In the genomic region with DNA sequence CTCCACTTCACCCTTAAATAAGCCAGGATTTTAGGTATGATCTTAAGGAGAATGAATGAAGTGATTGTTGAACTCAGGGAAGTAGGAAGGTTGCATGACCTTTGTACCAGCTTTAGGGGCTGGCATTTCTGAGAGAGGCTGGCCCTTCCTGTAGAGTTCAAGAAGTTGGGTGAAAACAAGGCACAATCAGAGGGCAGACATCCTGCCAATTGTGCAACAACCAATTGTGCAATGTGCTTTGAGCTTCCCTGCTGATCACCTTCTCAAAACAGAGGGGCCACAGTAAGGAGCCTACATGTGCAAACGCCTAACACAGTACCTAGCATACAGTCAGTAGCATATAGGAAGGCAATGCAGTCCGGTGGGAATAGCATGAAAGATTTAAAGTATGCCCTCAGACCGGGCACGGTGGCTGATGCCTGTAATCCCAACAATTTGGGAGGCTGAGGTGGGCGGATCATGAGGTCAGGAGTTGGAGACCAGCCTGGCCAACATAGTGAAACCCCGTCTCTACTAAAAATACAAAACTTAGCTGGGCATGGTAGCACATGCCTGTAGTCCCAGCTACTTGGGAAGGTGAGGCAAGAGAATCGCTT, we compare ENCODE assay signal across 1 cellular context.
A peak's percentile ranks its signal among the peaks of the same experiment; 100 is the strongest.
TF ChIP-seq lines count a peak whose summit lies in the region.

No MANE protein-coding gene starts in this region.

TF ChIP-seq in HepG2, 621 proteins besides CTCF, POLR2A, EP300 and RAD21 (continued from another document and continues in another):
- 0 out of 2 replicates have a peak, but pooled peaks have one; percentile 49 for TF ChIP-seq ZHX2 (IDR thresholded peaks at IDR 0.05; ENCODE audit: low read depth)
- no peak for TF ChIP-seq ZHX2 (CRISPR knock-in tag; IDR thresholded peaks at IDR 0.05; ENCODE audit: borderline replicate concordance)
- peak; percentile 86; the same call in 1 of the 2 replicates for TF ChIP-seq HMGXB3 (CRISPR knock-in tag; IDR thresholded peaks at IDR 0.05; ENCODE audit: borderline replicate concordance)
- TF ChIP-seq HOXA5 (CRISPR knock-in tag; IDR thresholded peaks at IDR 0.05): peak; percentile 80; the same call in 1 of the 2 replicates
- TF ChIP-seq ZNF441 (CRISPR knock-in tag; IDR thresholded peaks at IDR 0.05; ENCODE audit: borderline replicate concordance): peak; percentile 72; the same call in 1 of the 2 replicates
- peak; percentile 97 for TF ChIP-seq ZNF792 (CRISPR knock-in tag; IDR thresholded peaks at IDR 0.05)
- no peak for TF ChIP-seq CREB1 (IDR thresholded peaks at IDR 0.05)
- TF ChIP-seq CREB1 (CRISPR knock-in tag; IDR thresholded peaks at IDR 0.05): peak; percentile 69
- peak; percentile 37; the same call in 1 of the 2 replicates for TF ChIP-seq ZFP91 (CRISPR knock-in tag; IDR thresholded peaks at IDR 0.05; ENCODE audit: borderline replicate concordance)
- peak; percentile 71; the same call in 1 of the 2 replicates for TF ChIP-seq ZNF205 (CRISPR knock-in tag; IDR thresholded peaks at IDR 0.05)
- TF ChIP-seq MAF1 (CRISPR knock-in tag; IDR thresholded peaks at IDR 0.05; ENCODE audit: borderline replicate concordance): no peak
- TF ChIP-seq, protein P1, sequence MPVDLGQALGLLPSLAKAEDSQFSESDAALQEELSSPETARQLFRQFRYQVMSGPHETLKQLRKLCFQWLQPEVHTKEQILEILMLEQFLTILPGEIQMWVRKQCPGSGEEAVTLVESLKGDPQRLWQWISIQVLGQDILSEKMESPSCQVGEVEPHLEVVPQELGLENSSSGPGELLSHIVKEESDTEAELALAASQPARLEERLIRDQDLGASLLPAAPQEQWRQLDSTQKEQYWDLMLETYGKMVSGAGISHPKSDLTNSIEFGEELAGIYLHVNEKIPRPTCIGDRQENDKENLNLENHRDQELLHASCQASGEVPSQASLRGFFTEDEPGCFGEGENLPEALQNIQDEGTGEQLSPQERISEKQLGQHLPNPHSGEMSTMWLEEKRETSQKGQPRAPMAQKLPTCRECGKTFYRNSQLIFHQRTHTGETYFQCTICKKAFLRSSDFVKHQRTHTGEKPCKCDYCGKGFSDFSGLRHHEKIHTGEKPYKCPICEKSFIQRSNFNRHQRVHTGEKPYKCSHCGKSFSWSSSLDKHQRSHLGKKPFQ (CRISPR knock-in tag; IDR thresholded peaks at IDR 0.05; ENCODE audit: insufficient replicate concordance): peak; percentile 35
- peak; percentile 89; the same call in 1 of the 2 replicates for TF ChIP-seq FOXJ3 (CRISPR knock-in tag; IDR thresholded peaks at IDR 0.05; ENCODE audit: borderline replicate concordance)
- TF ChIP-seq ZNF589 (CRISPR knock-in tag; conservative IDR thresholded peaks at IDR 0.05): no peak
- TF ChIP-seq CSRNP2 (CRISPR knock-in tag; conservative IDR thresholded peaks at IDR 0.05; ENCODE audit: low read depth): no peak
- TF ChIP-seq EHMT2 (IDR thresholded peaks at IDR 0.05; ENCODE audit: borderline replicate concordance, low read depth, low read length): peak; percentile 68; the same call in 1 of the 2 replicates
- 0 out of 2 replicates have a peak, but pooled peaks have one; percentile 18 for TF ChIP-seq ZNF431 (CRISPR knock-in tag; IDR thresholded peaks at IDR 0.05; ENCODE audit: borderline replicate concordance, low read depth)
- TF ChIP-seq ZNF143 (CRISPR knock-in tag; IDR thresholded peaks at IDR 0.05): 0 out of 2 replicates have a peak, but pooled peaks have one; percentile 37
- TF ChIP-seq SRF (IDR thresholded peaks at IDR 0.05; ENCODE audit: low read depth, low read length): no peak
- no peak for TF ChIP-seq ZBTB8A (CRISPR knock-in tag; IDR thresholded peaks at IDR 0.05; ENCODE audit: borderline replicate concordance, low read depth)
- peak; percentile 57; the same call in 1 of the 2 replicates for TF ChIP-seq BORCS8-MEF2B (CRISPR knock-in tag; IDR thresholded peaks at IDR 0.05)
- TF ChIP-seq GATA4 (IDR thresholded peaks at IDR 0.05; ENCODE audit: borderline replicate concordance, low read depth): peak; percentile 67; the same call in 1 of the 2 replicates
- TF ChIP-seq, protein P2, sequence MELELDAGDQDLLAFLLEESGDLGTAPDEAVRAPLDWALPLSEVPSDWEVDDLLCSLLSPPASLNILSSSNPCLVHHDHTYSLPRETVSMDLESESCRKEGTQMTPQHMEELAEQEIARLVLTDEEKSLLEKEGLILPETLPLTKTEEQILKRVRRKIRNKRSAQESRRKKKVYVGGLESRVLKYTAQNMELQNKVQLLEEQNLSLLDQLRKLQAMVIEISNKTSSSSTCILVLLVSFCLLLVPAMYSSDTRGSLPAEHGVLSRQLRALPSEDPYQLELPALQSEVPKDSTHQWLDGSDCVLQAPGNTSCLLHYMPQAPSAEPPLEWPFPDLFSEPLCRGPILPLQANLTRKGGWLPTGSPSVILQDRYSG (CRISPR knock-in tag; IDR thresholded peaks at IDR 0.05): no peak
- peak; percentile 70 for TF ChIP-seq HHEX (CRISPR knock-in tag; IDR thresholded peaks at IDR 0.05)
- peak; percentile 77; the same call in 1 of the 2 replicates for TF ChIP-seq CCDC6 (CRISPR knock-in tag; IDR thresholded peaks at IDR 0.05)
- TF ChIP-seq NAIF1 (CRISPR knock-in tag; IDR thresholded peaks at IDR 0.05; ENCODE audit: borderline replicate concordance): 0 out of 2 replicates have a peak, but pooled peaks have one; percentile 25
- peak; percentile 90 for TF ChIP-seq ZNF503 (CRISPR knock-in tag; IDR thresholded peaks at IDR 0.05)
- TF ChIP-seq KDM4B (CRISPR knock-in tag; IDR thresholded peaks at IDR 0.05): peak; percentile 78; the same call in 1 of the 2 replicates
- no peak for TF ChIP-seq SATB2 (CRISPR knock-in tag; IDR thresholded peaks at IDR 0.05)
- TF ChIP-seq SALL1 (CRISPR knock-in tag; IDR thresholded peaks at IDR 0.05): peak; percentile 98
- peak; percentile 94 for TF ChIP-seq TEAD3 (CRISPR knock-in tag; optimal IDR thresholded peaks at IDR 0.05; ENCODE audit: borderline replicate concordance)
- TF ChIP-seq ZNF451 (CRISPR knock-in tag; IDR thresholded peaks at IDR 0.05): no peak
- TF ChIP-seq HNF1B (CRISPR knock-in tag; IDR thresholded peaks at IDR 0.05): peak; percentile 61; the same call in 1 of the 2 replicates
- TF ChIP-seq ZNF460 (CRISPR knock-in tag; IDR thresholded peaks at IDR 0.05; ENCODE audit: borderline replicate concordance): peak; percentile 19; the same call in 1 of the 2 replicates
